ENCODE assay signal across 9 cellular contexts in the genomic region with DNA sequence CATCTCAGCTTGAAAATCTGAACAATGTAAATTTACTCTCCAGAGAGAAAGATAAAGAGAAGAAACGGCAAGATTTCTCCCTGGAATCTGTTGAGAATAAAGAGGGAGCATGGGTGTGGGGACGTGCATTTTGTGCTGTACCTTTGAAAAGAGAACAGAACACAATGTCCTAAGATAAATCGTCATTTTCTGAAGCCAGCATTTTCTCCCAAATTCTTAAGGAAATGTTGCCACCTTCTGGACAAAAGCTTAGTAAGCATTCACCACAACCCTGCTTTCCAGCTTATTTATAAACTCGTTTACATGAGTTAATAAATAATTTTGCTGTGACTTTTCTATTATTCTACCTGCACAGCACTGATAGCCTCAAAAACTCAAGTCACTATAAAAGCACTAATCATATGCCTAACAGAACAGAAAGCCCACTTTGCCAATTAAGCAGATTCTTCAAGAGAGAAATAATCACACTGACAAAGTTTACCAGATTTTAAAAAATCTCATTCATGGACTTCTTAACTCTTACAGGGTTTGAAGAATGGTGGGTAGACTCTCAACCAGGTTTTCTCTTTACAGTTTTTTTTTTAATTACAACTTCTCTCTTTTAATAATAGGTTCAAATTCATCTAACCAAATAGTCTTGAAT.
DNase-seq lines count a peak whose midpoint lies in the region; ATAC-seq, FAIRE-seq and TF ChIP-seq lines count a peak whose summit lies in the region.
"Had no signal": no experiment of that assay in that cellular context is flagged by ENCODE, and none has a peak within 500 bp of the region (broad histone marks: within the 10 kb centered on the region; RNA-seq: fewer than 3 reads in every experiment).

No MANE protein-coding gene starts in this region.

- peak; percentile 88 to 95 for TF ChIP-seq RAD21 in K562 (CRISPR knock-in tag; conservative IDR thresholded peaks at IDR 0.05 in 1 of 2, IDR thresholded peaks at IDR 0.05 in 1 of 2)

- in situ Hi-C loops in K562 (cut with MboI), result loop anchor here (10.0 kb wide), 2 partner anchors 1072 to 1472 kb away; no protein-coding TSS in a partner anchor

- POLR2A ChIA-PET in K562 (lab: Yijun Ruan, JAX), result interaction anchor here (1.2 kb wide), 1 partner anchor 23 kb away, joined by 3 read pairs; no protein-coding TSS in a partner anchor

- H3K9ac ChIP-seq in K562 (ENCODE audit: insufficient read depth in 1 of 2, low read depth in 2 of 2, low read length in 2 of 2), result no peak overlapping the region

- H3K79me2 ChIP-seq in K562 (ENCODE audit: control insufficient read depth, insufficient read depth, low read length), result no peaks in the 10 kb centered on the region

- DNase-seq in GM12891 (ENCODE audit: insufficient read length, low spot score), result peak; percentile 16
- peak; percentile 77 for DNase-seq in NCI-H2171 treated with DMSO at 0.1 percent for 48 hours (lab: John Stamatoyannopoulos, UW)
- DNase-seq in K562 (ENCODE audit: extremely low read depth in 1 of 4, low spot score in 3 of 4), result peak in 3 of 4 experiments; percentile 38 to 71 (median 58)
- DNase-seq in kidney tubule cell (ENCODE audit: low spot score), result peak; percentile 63
- no peak for DNase-seq in stimulated activated CD4-positive, alpha-beta T cell treated with anti-CD3 and anti-CD28 coated beads, Interleukin-15, amount 100 ng/mL, for 24 hours

- WGBS in K562 (ENCODE audit: insufficient coverage, low coverage, missing lambda C conversion rate), result under 1% methylated on average over 4 of the region's 4 CpGs

- TF ChIP-seq POLR2A in GM12891 (IDR thresholded peaks at IDR 0.05; ENCODE audit: low read depth, low read length) (no peak), K562 (conservative IDR thresholded peaks at IDR 0.05) (no peak)

- H3K27ac ChIP-seq in K562 (ENCODE audit: extremely low read depth, low read depth, low read length), result no peak overlapping the region

- FAIRE-seq in GM12891 (lab: Jason Lieb, UNC), result no peak
- FAIRE-seq in K562 (lab: Jason Lieb, UNC), result peak; percentile 95

- H3K4me3 ChIP-seq in K562, result no peak overlapping the region

- peaks cover 26 to 40% of the 10 kb centered on the region in 2 experiments for H3K27me3 ChIP-seq in K562 (ENCODE audit: control insufficient read depth in 2 of 2, insufficient read depth in 2 of 2, low read length in 2 of 2)

- BruUV-seq in K562 (replicated peaks; lab: Mats Ljungman, UMichigan), result no TSS peak

- no peaks in the 10 kb centered on the region; the same call in 1 of the 2 replicates for H3K9me3 ChIP-seq in K562 (replicated peaks; ENCODE audit: control insufficient read depth, insufficient read depth, low read depth, low read length)

- CTCF ChIA-PET in K562 (lab: Yijun Ruan, JAX; ENCODE audit: low intra/inter-chr PET ratio), result interaction anchor here (1.6 kb wide), 1 partner anchor 1460 kb away, joined by 12 read pairs; no protein-coding TSS in a partner anchor

- no peak overlapping the region for H3K4me2 ChIP-seq in K562 (ENCODE audit: insufficient read depth, low read length)

- H3K36me3 ChIP-seq in K562 (ENCODE audit: control insufficient read depth, insufficient read depth, low read length), result no peaks in the 10 kb centered on the region

- no peaks in the 10 kb centered on the region for H3K9me1 ChIP-seq in K562 (ENCODE audit: control insufficient read depth, insufficient read depth, low read length)

- peak; percentile 52 to 87 (median 67); a peak in 5 of 6 replicates for TF ChIP-seq CTCF in K562 (IDR thresholded peaks at IDR 0.05 in 2 of 3, conservative IDR thresholded peaks at IDR 0.05 in 1 of 3; ENCODE audit: insufficient read depth in 2 of 3, low read depth in 1 of 3, low read length in 3 of 3)

- H4K20me1 ChIP-seq in K562 (replicated peaks; ENCODE audit: control insufficient read depth, insufficient read depth, low read length), result no peaks in the 10 kb centered on the region

- ATAC-seq in HG03097 (IDR thresholded peaks at IDR 0.05; ENCODE audit: low FRiP score, unreplicated experiment), result peak; percentile 66
- peak; percentile 81 for ATAC-seq in K562
- ATAC-seq in HG02610 (IDR thresholded peaks at IDR 0.05; ENCODE audit: unreplicated experiment), result no peak
- ATAC-seq in HG03025 (IDR thresholded peaks at IDR 0.05; ENCODE audit: low FRiP score, unreplicated experiment), result no peak
- ATAC-seq: activated T-cell treated with anti-CD3 and anti-CD28 coated beads, Interleukin-2, amount 50 U/mL, for 72 hours had no signal

- intact Hi-C loops in K562 (cut with micrococcal nuclease), result loop anchor here (1.0 to 10.0 kb wide), 7 partner anchors 189 to 1460 kb away; no protein-coding TSS in a partner anchor

- no peaks in the 10 kb centered on the region for H3K4me1 ChIP-seq in K562 (replicated peaks in 1 of 2; ENCODE audit: control insufficient read depth in 2 of 2, insufficient read depth in 2 of 2, low read length in 2 of 2)

- H2AFZ ChIP-seq in K562 (ENCODE audit: low read depth, low read length), result no peak overlapping the region

- TF ChIP-seq EP300 in K562 (IDR thresholded peaks at IDR 0.05; ENCODE audit: low read length), result no peak

TF ChIP-seq in GM12891, 5 proteins besides CTCF, POLR2A, EP300 and RAD21:
- TF ChIP-seq POU2F2 (IDR thresholded peaks at IDR 0.05; ENCODE audit: low read depth, low read length) (no peak), PAX5 (IDR thresholded peaks at IDR 0.05; ENCODE audit: insufficient read depth, low read length, severe bottlenecking) (no peak), POLR2AphosphoS5 (IDR thresholded peaks at IDR 0.05; ENCODE audit: low read depth, low read length) (no peak), TAF1 (IDR thresholded peaks at IDR 0.05; ENCODE audit: low read depth, low read length) (no peak), SPI1 (IDR thresholded peaks at IDR 0.05; ENCODE audit: low read depth, low read length) (no peak)

TF ChIP-seq in K562, 482 proteins besides CTCF, POLR2A, EP300 and RAD21:
- TF ChIP-seq PTBP1 (IDR thresholded peaks at IDR 0.05; ENCODE audit: low read depth, low read length) (no peak), NFYB (IDR thresholded peaks at IDR 0.05; ENCODE audit: extremely low read depth, insufficient read length) (no peak), TEAD4 (IDR thresholded peaks at IDR 0.05; ENCODE audit: low read length) (peak; percentile 20; the same call in 1 of the 2 replicates), TEAD4 (CRISPR knock-in tag; IDR thresholded peaks at IDR 0.05; ENCODE audit: borderline replicate concordance) (no peak), MAFF (IDR thresholded peaks at IDR 0.05; ENCODE audit: low read length) (peak; percentile 51), ZBED1 (IDR thresholded peaks at IDR 0.05) (no peak), SMC3 (conservative IDR thresholded peaks at IDR 0.05; ENCODE audit: insufficient read depth, low read depth, low read length) (peak; percentile 73), ZNF436 (CRISPR knock-in tag; IDR thresholded peaks at IDR 0.05) (no peak), HDAC6 (IDR thresholded peaks at IDR 0.05; ENCODE audit: low read depth, low read length) (no peak), C11orf30 (IDR thresholded peaks at IDR 0.05; ENCODE audit: low read depth) (peak; percentile 44; the same call in 1 of the 2 replicates), CC2D1A (IDR thresholded peaks at IDR 0.05) (0 out of 2 replicates have a peak, but pooled peaks have one; percentile 18), ZNF316 (IDR thresholded peaks at IDR 0.05) (peak; percentile 76), MAFK (IDR thresholded peaks at IDR 0.05; ENCODE audit: low read length) (peak; percentile 31; the same call in 1 of the 2 replicates), MAFG (tag; conservative IDR thresholded peaks at IDR 0.05) (peak; percentile 41)
- TF ChIP-seq, protein P1, sequence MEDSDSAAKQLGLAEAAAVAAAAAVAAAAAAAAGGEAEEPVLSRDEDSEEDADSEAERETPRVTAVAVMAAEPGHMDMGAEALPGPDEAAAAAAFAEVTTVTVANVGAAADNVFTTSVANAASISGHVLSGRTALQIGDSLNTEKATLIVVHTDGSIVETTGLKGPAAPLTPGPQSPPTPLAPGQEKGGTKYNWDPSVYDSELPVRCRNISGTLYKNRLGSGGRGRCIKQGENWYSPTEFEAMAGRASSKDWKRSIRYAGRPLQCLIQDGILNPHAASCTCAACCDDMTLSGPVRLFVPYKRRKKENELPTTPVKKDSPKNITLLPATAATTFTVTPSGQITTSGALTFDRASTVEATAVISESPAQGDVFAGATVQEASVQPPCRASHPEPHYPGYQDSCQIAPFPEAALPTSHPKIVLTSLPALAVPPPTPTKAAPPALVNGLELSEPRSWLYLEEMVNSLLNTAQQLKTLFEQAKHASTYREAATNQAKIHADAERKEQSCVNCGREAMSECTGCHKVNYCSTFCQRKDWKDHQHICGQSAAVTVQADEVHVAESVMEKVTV (CRISPR knock-in tag; IDR thresholded peaks at IDR 0.05), result peak; percentile 86
- TF ChIP-seq, protein P2, sequence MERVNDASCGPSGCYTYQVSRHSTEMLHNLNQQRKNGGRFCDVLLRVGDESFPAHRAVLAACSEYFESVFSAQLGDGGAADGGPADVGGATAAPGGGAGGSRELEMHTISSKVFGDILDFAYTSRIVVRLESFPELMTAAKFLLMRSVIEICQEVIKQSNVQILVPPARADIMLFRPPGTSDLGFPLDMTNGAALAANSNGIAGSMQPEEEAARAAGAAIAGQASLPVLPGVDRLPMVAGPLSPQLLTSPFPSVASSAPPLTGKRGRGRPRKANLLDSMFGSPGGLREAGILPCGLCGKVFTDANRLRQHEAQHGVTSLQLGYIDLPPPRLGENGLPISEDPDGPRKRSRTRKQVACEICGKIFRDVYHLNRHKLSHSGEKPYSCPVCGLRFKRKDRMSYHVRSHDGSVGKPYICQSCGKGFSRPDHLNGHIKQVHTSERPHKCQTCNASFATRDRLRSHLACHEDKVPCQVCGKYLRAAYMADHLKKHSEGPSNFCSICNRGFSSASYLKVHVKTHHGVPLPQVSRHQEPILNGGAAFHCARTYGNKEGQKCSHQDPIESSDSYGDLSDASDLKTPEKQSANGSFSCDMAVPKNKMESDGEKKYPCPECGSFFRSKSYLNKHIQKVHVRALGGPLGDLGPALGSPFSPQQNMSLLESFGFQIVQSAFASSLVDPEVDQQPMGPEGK (CRISPR knock-in tag; IDR thresholded peaks at IDR 0.05; ENCODE audit: borderline replicate concordance), result no peak

Comparison
In these comparisons a context has a peak if more than half of its experiments do, and no peak if none do; other contexts are left out.
1. ATAC-seq: peak in HG03097 (single experiment) and K562 (single experiment); none in HG02610 (single experiment) and HG03025 (single experiment).